22 cellular contexts compared by ENCODE assay signal in genomic region chr13:80305737-80306136, GRCh38. TPM values are rescaled to one million over a fixed set of nuclear protein-coding genes. Genes with fewer than 3 reads are reported as not detected.
DNase-seq lines count a peak whose midpoint lies in the region; ATAC-seq, FAIRE-seq and TF ChIP-seq lines count a peak whose summit lies in the region.
"Had no signal": no experiment of that assay in that cellular context is flagged by ENCODE, and none has a peak within 500 bp of the region (broad histone marks: within the 10 kb centered on the region; RNA-seq: fewer than 3 reads in every experiment).

No MANE protein-coding gene starts in this region.

- H3K4me2 ChIP-seq in A549 (peak overlapping the region; percentile 55), astrocyte (ENCODE audit: low read length) (peak overlapping the region; percentile 26)

- WGBS in A549 (ENCODE audit: missing lambda C conversion rate), result 44% methylated on average over 1 of the region's 1 CpG

- H3K27ac Mint-ChIP-seq in astrocyte (ENCODE audit: unreplicated experiment), result no peak overlapping the region
- H3K27ac Mint-ChIP-seq: memory B cell; stimulated activated naive B cell treated with anti-CD40 and anti-IgM and Interleukin-4, amounts not matched to agents 10 μg/mL and 1 μg/mL and 100 μg/mL, for 72 hours had no signal

- ATAC-seq in A549, result no peak
- no peak for ATAC-seq in GM21576 (IDR thresholded peaks at IDR 0.05; ENCODE audit: unreplicated experiment)
- ATAC-seq: PC-3; stimulated activated naive B cell treated with anti-CD40 and anti-IgM and Interleukin-4, amounts not matched to agents 10 μg/mL and 1 μg/mL and 100 μg/mL, for 72 hours had no signal

- H3K4me3 ChIP-seq in A549 (no peak overlapping the region), GM12865 (ENCODE audit: low read depth, low read length) (no peak overlapping the region), astrocyte (ENCODE audit: insufficient read depth, low read depth, low read length) (no peak overlapping the region)
- H3K4me3 ChIP-seq: adrenal gland, esophagus muscularis mucosa, SJSA1, transverse colon had no signal

- TF ChIP-seq CTCF in A549 (IDR thresholded peaks at IDR 0.05), result no peak
- no peak for TF ChIP-seq CTCF in GM12865 (IDR thresholded peaks at IDR 0.05; ENCODE audit: insufficient read depth, low read depth, low read length, missing control alignments)
- no peak for TF ChIP-seq CTCF in astrocyte (IDR thresholded peaks at IDR 0.05; ENCODE audit: insufficient read depth, low read depth, low read length)
- TF ChIP-seq CTCF in GM10248 (IDR thresholded peaks at IDR 0.05; ENCODE audit: control extremely low read depth, extremely low read depth, low read depth, missing control alignments), result no peak

- no peaks in the 10 kb centered on the region for H3K27me3 ChIP-seq in astrocyte (ENCODE audit: insufficient read depth, low read length)
- H3K27me3 ChIP-seq: adrenal gland, esophagus muscularis mucosa, SJSA1, transverse colon had no signal

- H3K9me3 Mint-ChIP-seq in astrocyte (ENCODE audit: unreplicated experiment), result no peaks in the 10 kb centered on the region
- H3K9me3 Mint-ChIP-seq: memory B cell; stimulated activated naive B cell treated with anti-CD40 and anti-IgM and Interleukin-4, amounts not matched to agents 10 μg/mL and 1 μg/mL and 100 μg/mL, for 72 hours had no signal

- H3K27ac ChIP-seq in A549 (no peak overlapping the region), astrocyte (ENCODE audit: low read depth, low read length) (no peak overlapping the region)
- H3K27ac ChIP-seq: SJSA1 had no signal

- no peak overlapping the region for H2AFZ ChIP-seq in astrocyte (ENCODE audit: low read depth, low read length)

- H3K4me3 Mint-ChIP-seq in astrocyte (ENCODE audit: unreplicated experiment), result no peak overlapping the region
- H3K4me3 Mint-ChIP-seq: memory B cell; stimulated activated naive B cell treated with anti-CD40 and anti-IgM and Interleukin-4, amounts not matched to agents 10 μg/mL and 1 μg/mL and 100 μg/mL, for 72 hours had no signal

- DNase-seq in A549 (ENCODE audit: low read depth in 1 of 2, low spot score in 1 of 2) (no peak), GM12865 (ENCODE audit: low read depth) (peak; percentile 8), astrocyte (ENCODE audit: low read depth) (no peak), myocyte (ENCODE audit: low read depth) (peak; percentile 5), AG08395 (ENCODE audit: low spot score) (no peak), GM10248 (ENCODE audit: extremely low spot score) (no peak)
- no peak for DNase-seq in stimulated activated naive CD4-positive, alpha-beta T cell (lab: John Stamatoyannopoulos, UW)
- DNase-seq: activated CD4-positive, alpha-beta T cell treated with anti-CD3 and anti-CD28 coated beads for 1 hour; activated effector memory CD4-positive, alpha-beta T cell treated with Interleukin-2 at 50 U/mL for 16 hours; adrenal gland; caudate nucleus; NCI-H1105; NCI-H748 treated with DMSO at 0.1 percent for 48 hours; PC-3; stimulated activated naive B cell treated with anti-CD40 and anti-IgM and Interleukin-4, amounts not matched to agents 10 μg/mL and 1 μg/mL and 100 μg/mL, for 72 hours; T1000; transverse colon had no signal

- no peaks in the 10 kb centered on the region for H3K36me3 Mint-ChIP-seq in astrocyte (ENCODE audit: low read depth, unreplicated experiment)
- H3K36me3 Mint-ChIP-seq: memory B cell; stimulated activated naive B cell treated with anti-CD40 and anti-IgM and Interleukin-4, amounts not matched to agents 10 μg/mL and 1 μg/mL and 100 μg/mL, for 72 hours had no signal

- POLR2A ChIA-PET in A549 (lab: Yijun Ruan, JAX) (no interaction called here), GM10248 (lab: Yijun Ruan, JAX) (no interaction called here)

- peaks cover 5% of the 10 kb centered on the region for H3K4me1 Mint-ChIP-seq in astrocyte (ENCODE audit: low read depth, unreplicated experiment)

- H3K4me1 ChIP-seq in A549 (peaks cover 10% of the 10 kb centered on the region; the same call in 2 of the 3 replicates), astrocyte (ENCODE audit: insufficient read depth, low read length) (no peaks in the 10 kb centered on the region)
- H3K4me1 ChIP-seq: SJSA1 had no signal

- no peaks in the 10 kb centered on the region for H3K27me3 Mint-ChIP-seq in astrocyte (ENCODE audit: low read depth, unreplicated experiment)
- H3K27me3 Mint-ChIP-seq: memory B cell; stimulated activated naive B cell treated with anti-CD40 and anti-IgM and Interleukin-4, amounts not matched to agents 10 μg/mL and 1 μg/mL and 100 μg/mL, for 72 hours had no signal

- H3K9me3 ChIP-seq in A549, result no peaks in the 10 kb centered on the region
- H3K9me3 ChIP-seq in astrocyte (ENCODE audit: insufficient read depth, low read depth, low read length), result no peaks in the 10 kb centered on the region
- H3K9me3 ChIP-seq: adrenal gland, esophagus muscularis mucosa, SJSA1, transverse colon had no signal

- no peaks in the 10 kb centered on the region for H3K79me2 ChIP-seq in astrocyte (ENCODE audit: insufficient read depth, low read length)

- CTCF ChIA-PET in A549 (lab: Yijun Ruan, JAX) (interaction anchor here (1.4 kb wide), 1 partner anchor 38 kb away, joined by 5 read pairs; no protein-coding TSS in a partner anchor), GM10248 (lab: Yijun Ruan, JAX) (interaction anchor here (1.0 to 1.7 kb wide), 2 partner anchors 9 to 37 kb away, joined by 5 read pairs; no protein-coding TSS in a partner anchor)

- FAIRE-seq in A549 (lab: Jason Lieb, UNC) (no peak), astrocyte (lab: Jason Lieb, UNC) (no peak)
- FAIRE-seq: islet of Langerhans had no signal

- no peak for TF ChIP-seq RAD21 in A549 (conservative IDR thresholded peaks at IDR 0.05 in 1 of 2, IDR thresholded peaks at IDR 0.05 in 1 of 2)

- no peaks in the 10 kb centered on the region for H4K20me1 ChIP-seq in astrocyte (ENCODE audit: insufficient read depth, low read length)

- TF ChIP-seq POLR2A in A549 (IDR thresholded peaks at IDR 0.05; ENCODE audit: low read length), result no peak

- no peak for TF ChIP-seq EP300 in A549 (IDR thresholded peaks at IDR 0.05)

- H3K36me3 ChIP-seq in astrocyte (ENCODE audit: insufficient read depth, low read length), result no peaks in the 10 kb centered on the region
- H3K36me3 ChIP-seq: adrenal gland, esophagus muscularis mucosa, SJSA1, transverse colon had no signal

- H3K9ac ChIP-seq in astrocyte (ENCODE audit: low read length), result no peak overlapping the region

TF ChIP-seq in A549, 52 proteins besides CTCF, POLR2A, EP300 and RAD21:
- TF ChIP-seq HEYL (CRISPR knock-in tag; IDR thresholded peaks at IDR 0.05) (no peak), RNF2 (IDR thresholded peaks at IDR 0.05; ENCODE audit: borderline replicate concordance, low read depth) (no peak), E2F6 (IDR thresholded peaks at IDR 0.05; ENCODE audit: borderline replicate concordance, low read depth) (no peak), ATOH8 (CRISPR knock-in tag; IDR thresholded peaks at IDR 0.05; ENCODE audit: low read depth) (no peak), CBX2 (IDR thresholded peaks at IDR 0.05; ENCODE audit: borderline replicate concordance, low read depth) (no peak), NFE2L2 (conservative IDR thresholded peaks at IDR 0.05; ENCODE audit: low read length) (no peak), ZSCAN20 (CRISPR knock-in tag; IDR thresholded peaks at IDR 0.05) (no peak), RARB (CRISPR knock-in tag; IDR thresholded peaks at IDR 0.05) (no peak), GATA3 (IDR thresholded peaks at IDR 0.05; ENCODE audit: borderline replicate concordance) (no peak), ZFP36 (IDR thresholded peaks at IDR 0.05; ENCODE audit: borderline replicate concordance, partially characterized antibody) (no peak), HOXB5 (CRISPR knock-in tag; IDR thresholded peaks at IDR 0.05) (no peak)
- TF ChIP-seq, protein P1, sequence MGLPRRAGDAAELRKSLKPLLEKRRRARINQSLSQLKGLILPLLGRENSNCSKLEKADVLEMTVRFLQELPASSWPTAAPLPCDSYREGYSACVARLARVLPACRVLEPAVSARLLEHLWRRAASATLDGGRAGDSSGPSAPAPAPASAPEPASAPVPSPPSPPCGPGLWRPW (IDR thresholded peaks at IDR 0.05), result no peak

RNA-seq across cellular contexts. Expression of gene SPRY2, which starts 35.2 kb away (rescaled TPM):
- polyA plus RNA-seq in A549 (2011; rRNA removed) (23.1 and 28.9 TPM in 2 replicates), A549 (2017; fragmentation: RNase III; extraction: RNeasy Plus Mini Kit Qiagen cat#74134 plus additional on column Dnase treatment) (5.3 to 7.6 TPM (median 5.9 TPM) in 3 replicates)
- polyA plus RNA-seq in A549 (2012; cell fraction: cytosol; rRNA removed), result 21.0 and 23.1 TPM in 2 replicates
- 23.3 and 30.8 TPM in 2 replicates for polyA plus RNA-seq in A549 (2012; cell fraction: nucleus; rRNA removed)
- polyA minus RNA-seq in A549 (2011; rRNA and poly(A)+ RNA removed), result 25.8 and 30.1 TPM in 2 replicates
- total RNA-seq in astrocyte (56.2 and 57.7 TPM in 2 replicates), myocyte (27.2 and 49.8 TPM in 2 replicates)
- 38.6 TPM for polyA plus RNA-seq in myocyte (2012)

Comparison
In these comparisons a context has a peak if more than half of its experiments do, and no peak if none do; other contexts are left out.
1. DNase-seq: peak in GM12865 (single experiment) and myocyte (single experiment); none in A549 (0 of 2), astrocyte (single experiment), stimulated activated naive CD4-positive, alpha-beta T cell (0 of 6), AG08395 (single experiment) and GM10248 (single experiment).